In genomic region chr12:14802961-14803829, GRCh38 we compare ENCODE assay signal across 8 cellular contexts. TPM values are rescaled to one million over a fixed set of nuclear protein-coding genes. Genes with fewer than 3 reads are reported as not detected.
A peak's percentile ranks its signal among the peaks of the same experiment; 100 is the strongest.
DNase-seq lines count a peak whose midpoint lies in the region; ATAC-seq and TF ChIP-seq lines count a peak whose summit lies in the region.

Gene C12orf60 (plus strand): TSS chr12:14803670. CDS start chr12:14822936, 19,266 bp downstream.
Gene WBP11 (minus strand): TSS chr12:14803478. CDS start chr12:14801383, 2,095 bp downstream.

- H3K4me1 ChIP-seq in CD4-positive, alpha-beta memory T cell (ENCODE audit: insufficient read depth, low read length) = peaks cover 39% of the 10 kb centered on the region
- H3K4me1 ChIP-seq in duodenal mucosa (ENCODE audit: control insufficient read depth in 1 of 2, insufficient read depth in 2 of 2, low read length in 2 of 2) = peaks cover 13 to 22% of the 10 kb centered on the region in 2 donors
- H3K4me1 ChIP-seq in liver (ENCODE audit: control insufficient read depth in 4 of 4, insufficient read depth in 4 of 4, low read length in 3 of 4) = peaks cover 4 to 21% (median 11%) of the 10 kb centered on the region in 4 donors

- TF ChIP-seq CTCF in liver (IDR thresholded peaks at IDR 0.05; ENCODE audit: low read depth, low read length, missing input control) = no peak

- peak within 1 kb of the TSS; percentile 66 to 89 for H3K4me3 ChIP-seq in CD4-positive, alpha-beta memory T cell (ENCODE audit: low read length in 2 of 2)
- H3K4me3 ChIP-seq in duodenal mucosa (ENCODE audit: low read depth in 1 of 2, low read length in 2 of 2) (peak within 1 kb of the TSS; percentile 99), liver (ENCODE audit: low read depth in 1 of 3, low read length in 3 of 3) (peak within 1 kb of the TSS; percentile 84 to 94 (median 88))

- peak; percentile 48 to 63 for TF ChIP-seq RAD21 in liver (IDR thresholded peaks at IDR 0.05)

- under 1% methylated on average over 51 of the region's 51 CpGs for WGBS in liver

- no peak within 1 kb of the TSS for H3K27ac Mint-ChIP-seq in CD4-positive, alpha-beta memory T cell

- POLR2A ChIA-PET in CD4-positive, alpha-beta memory T cell (lab: Charles Lee; ENCODE audit: partially characterized antibody) = interaction anchor here (0.7 to 11.9 kb wide), 22 partner anchors 8 to 743 kb away, joined by 3 to 376 read pairs (median 4); partner anchors contain the start of genes ARHGDIB and ATF7IP

- intact Hi-C loops in CD4-positive, alpha-beta memory T cell (cut with micrococcal nuclease) = loop anchor here (1.0 to 10.0 kb wide), 7 partner anchors 29 to 1079 kb away; partner anchors contain the start of genes ARHGDIB, MGP and STRAP

- no peak within 1 kb of the TSS for H3K4me3 Mint-ChIP-seq in CD4-positive, alpha-beta memory T cell

- no peaks in the 10 kb centered on the region for H3K9me3 ChIP-seq in CD4-positive, alpha-beta memory T cell (ENCODE audit: control insufficient read depth in 1 of 2, low read length in 2 of 2)
- no peaks in the 10 kb centered on the region for H3K9me3 ChIP-seq in duodenal mucosa (ENCODE audit: control insufficient read depth in 1 of 2, low read length in 2 of 2)
- H3K9me3 ChIP-seq in liver (ENCODE audit: control insufficient read depth in 4 of 4, low read length in 3 of 4) = no peaks in the 10 kb centered on the region

- peaks cover 4 to 32% (median 13%) of the 10 kb centered on the region in 4 donors for H3K4me1 Mint-ChIP-seq in CD4-positive, alpha-beta memory T cell

- H3K36me3 Mint-ChIP-seq in CD4-positive, alpha-beta memory T cell = peaks cover 7 to 21% of the 10 kb centered on the region in 2 donors

- peaks cover 13% of the 10 kb centered on the region for H3K36me3 ChIP-seq in CD4-positive, alpha-beta memory T cell (ENCODE audit: insufficient read depth, low read length)
- H3K36me3 ChIP-seq in duodenal mucosa (ENCODE audit: control insufficient read depth in 1 of 2, insufficient read depth in 2 of 2, low read length in 2 of 2) = peaks cover 4 to 9% of the 10 kb centered on the region in 2 donors
- H3K36me3 ChIP-seq in liver (ENCODE audit: control insufficient read depth in 4 of 4, insufficient read depth in 3 of 4, low read depth in 1 of 4, low read length in 3 of 4) = peaks cover 0 to 11% (median 10%) of the 10 kb centered on the region in 4 donors

- H3K27me3 ChIP-seq in CD4-positive, alpha-beta memory T cell (ENCODE audit: insufficient read depth, low read length) = no peaks in the 10 kb centered on the region
- H3K27me3 ChIP-seq in duodenal mucosa (ENCODE audit: control insufficient read depth in 1 of 2, insufficient read depth in 2 of 2, low read length in 2 of 2) (no peaks in the 10 kb centered on the region), liver (ENCODE audit: control insufficient read depth in 4 of 4, insufficient read depth in 4 of 4, low read length in 3 of 4) (no peaks in the 10 kb centered on the region)

- peak; percentile 89 to 96 (median 94) for DNase-seq in CD4-positive, alpha-beta memory T cell
- DNase-seq in NCI-H774 (lab: John Stamatoyannopoulos, UW) = peak; percentile 96
- DNase-seq in activated CD4-positive, alpha-beta T cell treated with anti-CD3 and anti-CD28 coated beads, Interleukin-2, amount 50 U/mL, for 48 hours = peak; percentile 84 to 90
- peak; percentile 79 for DNase-seq in stimulated activated CD4-positive, alpha-beta T cell treated with anti-CD3 and anti-CD28 coated beads, Interleukin-4, amount 100 ng/mL, for 1 hour

- CTCF ChIA-PET in CD4-positive, alpha-beta memory T cell (lab: Charles Lee; ENCODE audit: partially characterized antibody) = interaction anchor here (1.0 to 4.3 kb wide), 8 partner anchors 25 to 729 kb away, joined by 3 to 27 read pairs (median 4); a partner anchor contains a TSS

- peak within 1 kb of the TSS; percentile 91 for H3K27ac ChIP-seq in CD4-positive, alpha-beta memory T cell (ENCODE audit: low read depth, low read length)
- H3K27ac ChIP-seq in duodenal mucosa (ENCODE audit: low read depth, low read length) (peak within 1 kb of the TSS; percentile 84), liver (ENCODE audit: low read depth in 1 of 2, low read length in 2 of 2) (peak within 1 kb of the TSS; percentile 83 to 85)

- no peaks in the 10 kb centered on the region for H3K9me3 Mint-ChIP-seq in CD4-positive, alpha-beta memory T cell

- H3K27me3 Mint-ChIP-seq in CD4-positive, alpha-beta memory T cell = no peaks in the 10 kb centered on the region

- H3K9ac ChIP-seq in duodenal mucosa (ENCODE audit: low read depth in 1 of 2, low read length in 2 of 2) (peak within 1 kb of the TSS; percentile 95 to 97), liver (ENCODE audit: low read depth in 1 of 2, low read length in 2 of 2) (peak within 1 kb of the TSS; percentile 78 to 86)

- ATAC-seq in GM19452 (IDR thresholded peaks at IDR 0.05; ENCODE audit: unreplicated experiment) (peak; percentile 99), HG03571 (IDR thresholded peaks at IDR 0.05; ENCODE audit: unreplicated experiment) (peak; percentile 100)

TF ChIP-seq in liver, 16 proteins besides CTCF, POLR2A, EP300 and RAD21:
- TF ChIP-seq HNF4A (conservative IDR thresholded peaks at IDR 0.05) = peak; percentile 35 to 70
- peak; percentile 42 to 76 for TF ChIP-seq RXRA (IDR thresholded peaks at IDR 0.05)
- peak; percentile 57 for TF ChIP-seq FOXA1 (IDR thresholded peaks at IDR 0.05)
- TF ChIP-seq, protein P1, sequence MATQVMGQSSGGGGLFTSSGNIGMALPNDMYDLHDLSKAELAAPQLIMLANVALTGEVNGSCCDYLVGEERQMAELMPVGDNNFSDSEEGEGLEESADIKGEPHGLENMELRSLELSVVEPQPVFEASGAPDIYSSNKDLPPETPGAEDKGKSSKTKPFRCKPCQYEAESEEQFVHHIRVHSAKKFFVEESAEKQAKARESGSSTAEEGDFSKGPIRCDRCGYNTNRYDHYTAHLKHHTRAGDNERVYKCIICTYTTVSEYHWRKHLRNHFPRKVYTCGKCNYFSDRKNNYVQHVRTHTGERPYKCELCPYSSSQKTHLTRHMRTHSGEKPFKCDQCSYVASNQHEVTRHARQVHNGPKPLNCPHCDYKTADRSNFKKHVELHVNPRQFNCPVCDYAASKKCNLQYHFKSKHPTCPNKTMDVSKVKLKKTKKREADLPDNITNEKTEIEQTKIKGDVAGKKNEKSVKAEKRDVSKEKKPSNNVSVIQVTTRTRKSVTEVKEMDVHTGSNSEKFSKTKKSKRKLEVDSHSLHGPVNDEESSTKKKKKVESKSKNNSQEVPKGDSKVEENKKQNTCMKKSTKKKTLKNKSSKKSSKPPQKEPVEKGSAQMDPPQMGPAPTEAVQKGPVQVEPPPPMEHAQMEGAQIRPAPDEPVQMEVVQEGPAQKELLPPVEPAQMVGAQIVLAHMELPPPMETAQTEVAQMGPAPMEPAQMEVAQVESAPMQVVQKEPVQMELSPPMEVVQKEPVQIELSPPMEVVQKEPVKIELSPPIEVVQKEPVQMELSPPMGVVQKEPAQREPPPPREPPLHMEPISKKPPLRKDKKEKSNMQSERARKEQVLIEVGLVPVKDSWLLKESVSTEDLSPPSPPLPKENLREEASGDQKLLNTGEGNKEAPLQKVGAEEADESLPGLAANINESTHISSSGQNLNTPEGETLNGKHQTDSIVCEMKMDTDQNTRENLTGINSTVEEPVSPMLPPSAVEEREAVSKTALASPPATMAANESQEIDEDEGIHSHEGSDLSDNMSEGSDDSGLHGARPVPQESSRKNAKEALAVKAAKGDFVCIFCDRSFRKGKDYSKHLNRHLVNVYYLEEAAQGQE (IDR thresholded peaks at IDR 0.05) = peak; percentile 79
- TF ChIP-seq EGR1 (IDR thresholded peaks at IDR 0.05; ENCODE audit: low read depth in 2 of 2) = peak in 1 of 2 donors; percentile 11
- TF ChIP-seq, protein P2, sequence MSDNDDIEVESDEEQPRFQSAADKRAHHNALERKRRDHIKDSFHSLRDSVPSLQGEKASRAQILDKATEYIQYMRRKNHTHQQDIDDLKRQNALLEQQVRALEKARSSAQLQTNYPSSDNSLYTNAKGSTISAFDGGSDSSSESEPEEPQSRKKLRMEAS (IDR thresholded peaks at IDR 0.05) = peak; percentile 54
- TF ChIP-seq HNF4G (IDR thresholded peaks at IDR 0.05) = no peak
- TF ChIP-seq SP1 (IDR thresholded peaks at IDR 0.05) = peak; percentile 87
- TF ChIP-seq FOXA2 (IDR thresholded peaks at IDR 0.05) = peak; percentile 74
- TF ChIP-seq, protein P3, sequence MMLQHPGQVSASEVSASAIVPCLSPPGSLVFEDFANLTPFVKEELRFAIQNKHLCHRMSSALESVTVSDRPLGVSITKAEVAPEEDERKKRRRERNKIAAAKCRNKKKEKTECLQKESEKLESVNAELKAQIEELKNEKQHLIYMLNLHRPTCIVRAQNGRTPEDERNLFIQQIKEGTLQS (IDR thresholded peaks at IDR 0.05) = peak; percentile 30
- TF ChIP-seq YY1 (IDR thresholded peaks at IDR 0.05) = peak; percentile 99
- peak; percentile 84 for TF ChIP-seq TAF1 (conservative IDR thresholded peaks at IDR 0.05)
- peak; percentile 86 to 96 for TF ChIP-seq GABPA (IDR thresholded peaks at IDR 0.05 in 1 of 2, conservative IDR thresholded peaks at IDR 0.05 in 1 of 2)
- peak; percentile 64 for TF ChIP-seq NR2F2 (IDR thresholded peaks at IDR 0.05)
- peak; percentile 53 to 83 for TF ChIP-seq JUND (IDR thresholded peaks at IDR 0.05)
- TF ChIP-seq ZBTB33 (IDR thresholded peaks at IDR 0.05) = peak; percentile 72

RNA-seq across cellular contexts. Expression of gene C12orf60, which starts in this region (rescaled TPM):
- total RNA-seq in CD4-positive, alpha-beta memory T cell = 1 to 10 TPM; 1.3 to 1.4 TPM
- polyA plus RNA-seq in CD4-positive, alpha-beta memory T cell = 1 to 10 TPM in 1 of 2 donors, under 1 TPM in 1; 0.45 to 2.0 TPM
- 1 to 10 TPM in 1 of 2 donors, under 1 TPM in 1; 0.50 to 1.5 TPM for total RNA-seq in liver
- 1 to 10 TPM in 1 of 2 donors, under 1 TPM in 1; 0.53 to 1.9 TPM for polyA plus RNA-seq in liver

RNA-seq across cellular contexts. Expression of gene WBP11, which starts in this region (rescaled TPM):
- 10 to 100 TPM; 83.7 to 83.8 TPM for total RNA-seq in CD4-positive, alpha-beta memory T cell
- 10 to 100 TPM; 45.8 to 78.0 TPM for polyA plus RNA-seq in CD4-positive, alpha-beta memory T cell
- total RNA-seq in liver = 10 to 100 TPM; 10.9 to 13.6 TPM
- 10 to 100 TPM in 1 of 2 donors, 1 to 10 TPM in 1; 9.9 to 16.6 TPM for polyA plus RNA-seq in liver

Comparison
In these comparisons a context has a peak if more than half of its experiments do, and no peak if none do; other contexts are left out.
1. Peak in every context shown above with its lines: DNase-seq, ATAC-seq, H3K4me3 ChIP-seq and H3K27ac ChIP-seq.
2. RNA of gene WBP11 (total RNA-seq): 83.7 to 83.8 TPM in CD4-positive, alpha-beta memory T cell; 10.9 to 13.6 TPM in liver; every median in the first group is over 4 times any median in the second.